Comparison of ENCODE assay signal across 15 cellular contexts in the genomic region with DNA sequence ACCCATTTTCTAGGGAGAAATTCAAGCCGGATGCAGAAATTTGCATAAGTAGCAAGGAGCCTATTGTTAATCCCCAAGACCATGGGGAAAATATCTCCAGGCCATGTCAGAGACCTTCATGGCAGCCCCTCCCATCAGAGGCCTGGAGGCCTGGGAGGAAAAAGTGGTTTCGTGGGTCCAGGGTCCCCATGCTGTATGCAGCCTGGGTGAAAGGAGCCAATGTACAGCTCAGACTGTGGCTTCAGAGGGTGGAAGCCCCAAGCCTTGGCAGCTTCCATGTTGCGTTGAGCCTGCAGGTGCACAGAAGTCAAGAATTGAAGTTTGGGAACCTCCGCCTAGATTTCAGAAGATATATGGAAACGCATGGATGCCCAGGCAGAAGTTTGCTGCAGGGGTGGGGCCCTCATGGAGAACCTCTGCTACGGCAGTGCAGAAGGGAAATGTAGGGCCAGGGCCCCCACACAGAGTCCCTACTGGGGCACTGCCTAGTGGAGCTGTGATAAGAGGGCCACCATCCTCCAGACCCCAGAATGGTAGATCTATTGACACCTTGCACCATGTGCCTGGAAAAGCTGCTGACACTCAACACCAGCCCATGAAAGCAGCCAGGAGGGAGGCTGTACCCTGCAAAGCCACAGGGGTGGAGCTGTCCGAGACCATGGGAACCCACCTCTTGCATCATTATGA. TPM values are rescaled to one million over a fixed set of nuclear protein-coding genes. Genes with fewer than 3 reads are reported as not detected.
"Had no signal": no experiment of that assay in that cellular context is flagged by ENCODE, and none has a peak within 500 bp of the region (broad histone marks: within the 10 kb centered on the region; RNA-seq: fewer than 3 reads in every experiment).

No MANE protein-coding gene starts in this region.

RNA-seq across cellular contexts. Expression of gene KRTAP10-8, which starts 1.6 kb away (rescaled TPM):
- total RNA-seq: activated B cell treated with CpG ODN at 0.5 μM for 24 hours; activated CD4-positive, alpha-beta memory T cell treated with anti-CD3 and anti-CD28 coated beads for 36 hours; activated CD4-positive, alpha-beta memory T cell treated with anti-CD3 and anti-CD28 coated beads, Interleukin-2, amount 10 ng/mL, durations not matched to agents 7 days and 5 days; activated CD4-positive, alpha-beta T cell treated with anti-CD3 and anti-CD28 coated beads for 36 hours; activated CD4-positive, alpha-beta T cell treated with anti-CD3 and anti-CD28 coated beads, Interleukin-2, amount 10 ng/mL, durations not matched to agents 24 days and 14 days; activated CD4-positive, alpha-beta T cell treated with anti-CD3 and anti-CD28 coated beads, Interleukin-2, amount 10 ng/mL, durations not matched to agents 7 days and 5 days; activated CD8-positive, alpha-beta memory T cell treated with anti-CD3 and anti-CD28 coated beads for 36 hours; activated CD8-positive, alpha-beta memory T cell treated with anti-CD3 and anti-CD28 coated beads, Interleukin-2, amount 10 ng/mL, durations not matched to agents 7 days and 5 days; activated CD8-positive, alpha-beta T cell treated with anti-CD3 and anti-CD28 coated beads for 36 hours; activated CD8-positive, alpha-beta T cell treated with anti-CD3 and anti-CD28 coated beads, Interleukin-2, amount 10 ng/mL, durations not matched to agents 7 days and 5 days; T-cell; T-helper 1 cell treated with Interleukin-12 subunit alpha and Interleukin-12 subunit beta and Interleukin-4 antibody, amounts not matched to agents 30 ng/mL and 1 ng/mL, for 36 hours; T-helper 17 cell; T-helper 2 cell treated with Interferon-gamma antibody and Interleukin-4, amounts not matched to agents 100 ng/mL and 5 ng/mL, for 36 hours; WTC11 had no signal

RNA-seq across cellular contexts. Expression of gene KRTAP10-7, which starts 9.9 kb away (rescaled TPM):
- total RNA-seq: activated B cell treated with CpG ODN at 0.5 μM for 24 hours; activated CD4-positive, alpha-beta memory T cell treated with anti-CD3 and anti-CD28 coated beads for 36 hours; activated CD4-positive, alpha-beta memory T cell treated with anti-CD3 and anti-CD28 coated beads, Interleukin-2, amount 10 ng/mL, durations not matched to agents 7 days and 5 days; activated CD4-positive, alpha-beta T cell treated with anti-CD3 and anti-CD28 coated beads for 36 hours; activated CD4-positive, alpha-beta T cell treated with anti-CD3 and anti-CD28 coated beads, Interleukin-2, amount 10 ng/mL, durations not matched to agents 24 days and 14 days; activated CD4-positive, alpha-beta T cell treated with anti-CD3 and anti-CD28 coated beads, Interleukin-2, amount 10 ng/mL, durations not matched to agents 7 days and 5 days; activated CD8-positive, alpha-beta memory T cell treated with anti-CD3 and anti-CD28 coated beads for 36 hours; activated CD8-positive, alpha-beta memory T cell treated with anti-CD3 and anti-CD28 coated beads, Interleukin-2, amount 10 ng/mL, durations not matched to agents 7 days and 5 days; activated CD8-positive, alpha-beta T cell treated with anti-CD3 and anti-CD28 coated beads for 36 hours; activated CD8-positive, alpha-beta T cell treated with anti-CD3 and anti-CD28 coated beads, Interleukin-2, amount 10 ng/mL, durations not matched to agents 7 days and 5 days; T-cell; T-helper 1 cell treated with Interleukin-12 subunit alpha and Interleukin-12 subunit beta and Interleukin-4 antibody, amounts not matched to agents 30 ng/mL and 1 ng/mL, for 36 hours; T-helper 17 cell; T-helper 2 cell treated with Interferon-gamma antibody and Interleukin-4, amounts not matched to agents 100 ng/mL and 5 ng/mL, for 36 hours; WTC11 had no signal

RNA-seq across cellular contexts. Expression of gene KRTAP10-9, which starts 16.6 kb away (rescaled TPM):
- total RNA-seq: activated B cell treated with CpG ODN at 0.5 μM for 24 hours; activated CD4-positive, alpha-beta memory T cell treated with anti-CD3 and anti-CD28 coated beads for 36 hours; activated CD4-positive, alpha-beta memory T cell treated with anti-CD3 and anti-CD28 coated beads, Interleukin-2, amount 10 ng/mL, durations not matched to agents 7 days and 5 days; activated CD4-positive, alpha-beta T cell treated with anti-CD3 and anti-CD28 coated beads for 36 hours; activated CD4-positive, alpha-beta T cell treated with anti-CD3 and anti-CD28 coated beads, Interleukin-2, amount 10 ng/mL, durations not matched to agents 24 days and 14 days; activated CD4-positive, alpha-beta T cell treated with anti-CD3 and anti-CD28 coated beads, Interleukin-2, amount 10 ng/mL, durations not matched to agents 7 days and 5 days; activated CD8-positive, alpha-beta memory T cell treated with anti-CD3 and anti-CD28 coated beads for 36 hours; activated CD8-positive, alpha-beta memory T cell treated with anti-CD3 and anti-CD28 coated beads, Interleukin-2, amount 10 ng/mL, durations not matched to agents 7 days and 5 days; activated CD8-positive, alpha-beta T cell treated with anti-CD3 and anti-CD28 coated beads for 36 hours; activated CD8-positive, alpha-beta T cell treated with anti-CD3 and anti-CD28 coated beads, Interleukin-2, amount 10 ng/mL, durations not matched to agents 7 days and 5 days; T-cell; T-helper 1 cell treated with Interleukin-12 subunit alpha and Interleukin-12 subunit beta and Interleukin-4 antibody, amounts not matched to agents 30 ng/mL and 1 ng/mL, for 36 hours; T-helper 17 cell; T-helper 2 cell treated with Interferon-gamma antibody and Interleukin-4, amounts not matched to agents 100 ng/mL and 5 ng/mL, for 36 hours; WTC11 had no signal

RNA-seq across cellular contexts. Expression of gene KRTAP10-6, which starts 18.0 kb away (rescaled TPM):
- total RNA-seq: activated B cell treated with CpG ODN at 0.5 μM for 24 hours; activated CD4-positive, alpha-beta memory T cell treated with anti-CD3 and anti-CD28 coated beads for 36 hours; activated CD4-positive, alpha-beta memory T cell treated with anti-CD3 and anti-CD28 coated beads, Interleukin-2, amount 10 ng/mL, durations not matched to agents 7 days and 5 days; activated CD4-positive, alpha-beta T cell treated with anti-CD3 and anti-CD28 coated beads for 36 hours; activated CD4-positive, alpha-beta T cell treated with anti-CD3 and anti-CD28 coated beads, Interleukin-2, amount 10 ng/mL, durations not matched to agents 24 days and 14 days; activated CD4-positive, alpha-beta T cell treated with anti-CD3 and anti-CD28 coated beads, Interleukin-2, amount 10 ng/mL, durations not matched to agents 7 days and 5 days; activated CD8-positive, alpha-beta memory T cell treated with anti-CD3 and anti-CD28 coated beads for 36 hours; activated CD8-positive, alpha-beta memory T cell treated with anti-CD3 and anti-CD28 coated beads, Interleukin-2, amount 10 ng/mL, durations not matched to agents 7 days and 5 days; activated CD8-positive, alpha-beta T cell treated with anti-CD3 and anti-CD28 coated beads for 36 hours; activated CD8-positive, alpha-beta T cell treated with anti-CD3 and anti-CD28 coated beads, Interleukin-2, amount 10 ng/mL, durations not matched to agents 7 days and 5 days; T-cell; T-helper 1 cell treated with Interleukin-12 subunit alpha and Interleukin-12 subunit beta and Interleukin-4 antibody, amounts not matched to agents 30 ng/mL and 1 ng/mL, for 36 hours; T-helper 17 cell; T-helper 2 cell treated with Interferon-gamma antibody and Interleukin-4, amounts not matched to agents 100 ng/mL and 5 ng/mL, for 36 hours had no signal

RNA-seq across cellular contexts. Expression of gene KRTAP10-10, which starts 26.9 kb away (rescaled TPM):
- total RNA-seq: activated B cell treated with CpG ODN at 0.5 μM for 24 hours; activated CD4-positive, alpha-beta memory T cell treated with anti-CD3 and anti-CD28 coated beads for 36 hours; activated CD4-positive, alpha-beta memory T cell treated with anti-CD3 and anti-CD28 coated beads, Interleukin-2, amount 10 ng/mL, durations not matched to agents 7 days and 5 days; activated CD4-positive, alpha-beta T cell treated with anti-CD3 and anti-CD28 coated beads for 36 hours; activated CD4-positive, alpha-beta T cell treated with anti-CD3 and anti-CD28 coated beads, Interleukin-2, amount 10 ng/mL, durations not matched to agents 24 days and 14 days; activated CD4-positive, alpha-beta T cell treated with anti-CD3 and anti-CD28 coated beads, Interleukin-2, amount 10 ng/mL, durations not matched to agents 7 days and 5 days; activated CD8-positive, alpha-beta memory T cell treated with anti-CD3 and anti-CD28 coated beads for 36 hours; activated CD8-positive, alpha-beta memory T cell treated with anti-CD3 and anti-CD28 coated beads, Interleukin-2, amount 10 ng/mL, durations not matched to agents 7 days and 5 days; activated CD8-positive, alpha-beta T cell treated with anti-CD3 and anti-CD28 coated beads for 36 hours; activated CD8-positive, alpha-beta T cell treated with anti-CD3 and anti-CD28 coated beads, Interleukin-2, amount 10 ng/mL, durations not matched to agents 7 days and 5 days; T-cell; T-helper 1 cell treated with Interleukin-12 subunit alpha and Interleukin-12 subunit beta and Interleukin-4 antibody, amounts not matched to agents 30 ng/mL and 1 ng/mL, for 36 hours; T-helper 17 cell; T-helper 2 cell treated with Interferon-gamma antibody and Interleukin-4, amounts not matched to agents 100 ng/mL and 5 ng/mL, for 36 hours; WTC11 had no signal
